ENCODE assay signal across 10 cellular contexts in the genomic region with DNA sequence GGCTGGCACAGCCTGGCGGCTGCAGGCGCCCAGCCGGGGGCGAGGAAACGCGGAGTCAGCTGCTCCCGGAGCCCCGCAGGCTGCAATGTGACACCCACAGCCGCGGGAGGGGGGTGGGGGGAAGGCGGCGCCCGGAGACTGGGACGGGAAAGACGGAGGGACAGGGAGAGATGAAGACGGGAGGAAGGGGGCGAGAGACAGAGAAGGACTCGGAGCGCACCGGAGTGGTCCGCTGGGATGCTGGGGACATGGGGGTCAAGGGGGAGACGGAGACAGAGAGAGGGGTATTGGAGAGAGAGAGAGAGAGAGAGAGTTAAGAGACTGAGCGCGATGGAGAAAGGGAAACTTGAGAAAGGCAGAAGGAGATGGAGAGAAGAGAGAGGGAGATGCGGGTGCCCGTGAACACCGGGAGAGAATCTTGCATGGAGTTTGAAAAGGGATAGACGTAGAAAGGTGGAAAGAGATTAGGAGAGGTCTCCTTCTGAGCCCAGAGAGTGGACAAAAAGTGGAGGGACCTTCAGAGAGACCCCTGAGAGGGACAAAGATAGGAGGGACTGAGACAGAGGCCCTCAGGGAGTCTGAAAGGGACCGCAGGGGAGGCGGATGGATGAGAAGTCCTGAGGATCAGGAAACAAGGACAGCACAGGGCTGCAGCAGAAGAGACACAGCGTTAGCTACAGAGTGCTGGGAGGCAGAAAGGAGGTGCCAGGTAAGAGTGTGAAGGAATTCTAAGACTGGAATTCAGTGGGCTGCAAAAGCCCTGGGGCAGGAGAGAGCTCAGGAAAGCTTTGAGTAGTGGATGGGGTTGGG. TPM values are rescaled to one million over a fixed set of nuclear protein-coding genes. Genes with fewer than 3 reads are reported as not detected.
DNase-seq lines count a peak whose midpoint lies in the region; ATAC-seq, FAIRE-seq and TF ChIP-seq lines count a peak whose summit lies in the region.
"Had no signal": no experiment of that assay in that cellular context is flagged by ENCODE, and none has a peak within 500 bp of the region (broad histone marks: within the 10 kb centered on the region; RNA-seq: fewer than 3 reads in every experiment).

No MANE protein-coding gene starts in this region.

- H3K36me3 ChIP-seq in osteoblast (ENCODE audit: insufficient read depth, low read length) = peaks cover 16% of the 10 kb centered on the region

- no peaks in the 10 kb centered on the region for H3K27me3 ChIP-seq in osteoblast (ENCODE audit: insufficient read depth, low read length)

- FAIRE-seq in frontal cortex (lab: Jason Lieb, UNC) = no peak
- FAIRE-seq: A204.1 had no signal

- peak overlapping the region; percentile 84 for H2AFZ ChIP-seq in osteoblast (ENCODE audit: low read length)

- H3K4me2 ChIP-seq in osteoblast (ENCODE audit: insufficient read depth, low read length) = peak overlapping the region; percentile 77

- H3K79me2 ChIP-seq in osteoblast (ENCODE audit: insufficient read depth, low read length) = no peaks in the 10 kb centered on the region

- TF ChIP-seq CTCF in WI38 (IDR thresholded peaks at IDR 0.05; ENCODE audit: low read depth, low read length) (no peak), osteoblast (IDR thresholded peaks at IDR 0.05; ENCODE audit: extremely low read depth, low read depth, low read length) (no peak)

- no peaks in the 10 kb centered on the region for H3K9me3 ChIP-seq in osteoblast (ENCODE audit: low read depth, low read length)

- ATAC-seq in HG03520 (IDR thresholded peaks at IDR 0.05; ENCODE audit: unreplicated experiment) = no peak

- DNase-seq in DMS79 treated with DMSO at 0.1 percent for 48 hours (lab: John Stamatoyannopoulos, UW) = peak; percentile 35
- no peak for DNase-seq in DMS79 (lab: John Stamatoyannopoulos, UW)
- DNase-seq in frontal cortex (ENCODE audit: low spot score in 2 of 2) = peak; percentile 68 to 77
- peak; percentile 95 for DNase-seq in osteoblast (ENCODE audit: insufficient read length, low spot score, missing footprints)
- DNase-seq in T-helper 9 cell = no peak
- DNase-seq in HuH-7.5 (ENCODE audit: low spot score) = no peak

- H3K27ac ChIP-seq in osteoblast (ENCODE audit: low read depth, low read length) = no peak overlapping the region

- H3K4me3 ChIP-seq in WI38 (ENCODE audit: low read depth, low read length) (peak overlapping the region; percentile 60), osteoblast (ENCODE audit: insufficient read depth, low read length) (peak overlapping the region; percentile 66)

- peaks cover 5% of the 10 kb centered on the region for H3K4me1 ChIP-seq in osteoblast (ENCODE audit: insufficient read depth, low read length)

- H4K20me1 ChIP-seq in osteoblast (ENCODE audit: insufficient read depth, low read length) = no peaks in the 10 kb centered on the region

RNA-seq across cellular contexts. Expression of a gene that starts 1.0 kb away (rescaled TPM):
- total RNA-seq in frontal cortex (0.82 TPM), osteoblast (4.7 and 5.6 TPM in 2 replicates)

RNA-seq across cellular contexts. Expression of a gene that starts 10.2 kb away (rescaled TPM):
- total RNA-seq in frontal cortex (not detected), osteoblast (under 0.01 and 0.29 TPM in 2 replicates)
- total RNA-seq: SK-MEL-5 had no signal

RNA-seq across cellular contexts. Expression of a gene that starts 31.2 kb away (rescaled TPM):
- total RNA-seq in frontal cortex = 29.3 TPM
- total RNA-seq in osteoblast = 29.7 and 33.6 TPM in 2 replicates

Comparison
In these comparisons a context has a peak if more than half of its experiments do, and no peak if none do; other contexts are left out.
1. DNase-seq: peak in DMS79 treated with DMSO at 0.1 percent for 48 hours (single experiment), frontal cortex (2 of 2) and osteoblast (single experiment); none in DMS79 (single experiment), T-helper 9 cell (single experiment) and HuH-7.5 (single experiment).